Comparison of ENCODE assay signal across 9 cellular contexts in the genomic region with DNA sequence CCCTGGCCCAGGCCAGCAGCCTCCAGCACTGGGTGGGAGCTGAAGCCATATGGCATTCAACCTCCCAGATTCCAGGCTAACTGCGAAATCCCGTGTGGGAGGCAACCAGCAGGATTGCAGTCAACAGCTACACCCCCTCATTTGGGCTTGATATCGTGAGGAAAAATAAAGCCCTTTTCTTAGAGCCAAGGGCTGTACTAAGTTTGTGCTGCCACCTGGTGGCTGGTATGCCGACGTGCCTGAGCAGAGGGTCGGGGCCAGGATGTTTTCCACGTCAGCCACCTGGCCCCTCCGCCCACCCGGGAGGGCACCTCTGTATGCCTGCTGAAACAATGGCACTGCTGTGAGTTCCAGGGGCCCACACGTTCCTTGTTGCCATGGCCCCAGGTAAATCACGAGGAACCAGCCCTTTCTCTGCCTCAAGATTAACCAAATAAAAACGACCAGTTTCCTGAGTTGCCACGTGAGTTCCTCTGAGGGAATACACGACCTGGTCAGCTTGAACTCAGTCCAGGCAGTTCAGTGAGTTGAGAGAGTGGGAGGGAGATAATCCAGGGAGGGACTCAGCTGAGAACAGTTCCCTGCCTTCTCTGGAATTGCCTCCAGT. TPM values are rescaled to one million over a fixed set of nuclear protein-coding genes. Genes with fewer than 3 reads are reported as not detected.
A peak's percentile ranks its signal among the peaks of the same experiment; 100 is the strongest.
DNase-seq lines count a peak whose midpoint lies in the region; ATAC-seq and TF ChIP-seq lines count a peak whose summit lies in the region.
"Had no signal": no experiment of that assay in that cellular context is flagged by ENCODE, and none has a peak within 500 bp of the region (broad histone marks: within the 10 kb centered on the region; RNA-seq: fewer than 3 reads in every experiment).

No MANE protein-coding gene starts in this region.

- H3K36me3 Mint-ChIP-seq in immature natural killer cell, result no peaks in the 10 kb centered on the region

- peak overlapping the region; percentile 69 for H3K27ac ChIP-seq in VCaP
- H3K27ac ChIP-seq: epithelial cell of prostate had no signal

- in situ Hi-C loops in T47D (cut with HindIII; ENCODE audit: low pct_unique_long_range_greater_than_20kb, low sequenced_read_pairs), result no loop called here

- H3K9me3 Mint-ChIP-seq in immature natural killer cell, result no peaks in the 10 kb centered on the region

- peaks cover 0 to 9% (median 9%) of the 10 kb centered on the region in 3 donors for H3K27me3 Mint-ChIP-seq in immature natural killer cell (ENCODE audit: low read depth in 3 of 3)

- no peak overlapping the region for H3K4me3 ChIP-seq in LNCaP clone FGC (ENCODE audit: low read depth, low read length)

- H3K4me3 Mint-ChIP-seq in immature natural killer cell, result no peak overlapping the region

- H3K4me1 Mint-ChIP-seq in immature natural killer cell, result peaks cover 0 to 3% of the 10 kb centered on the region in 2 donors

- DNase-seq in Daoy (ENCODE audit: low read depth), result peak; percentile 75
- DNase-seq in LNCaP clone FGC (ENCODE audit: low read depth), result peak; percentile 28
- DNase-seq in T47D (ENCODE audit: low read depth in 1 of 2, low spot score in 1 of 2), result peak; percentile 81
- DNase-seq in immature natural killer cell, result peak; percentile 18 to 40 (median 38)
- peak; percentile 24 to 62 (median 54) for DNase-seq in stimulated activated CD4-positive, alpha-beta T cell treated with anti-CD3 and anti-CD28 coated beads, Interleukin-12 subunit alpha, Interleukin-12 subunit beta, amount 100 ng/mL, for 48 hours (ENCODE audit: low read depth in 2 of 3, low spot score in 1 of 3)

- TF ChIP-seq CTCF in LNCaP clone FGC (IDR thresholded peaks at IDR 0.05; ENCODE audit: control insufficient read depth, extremely low read depth, insufficient read depth) (peak; percentile 86), VCaP (conservative IDR thresholded peaks at IDR 0.05) (peak; percentile 99)

- no peak overlapping the region for H3K27ac Mint-ChIP-seq in immature natural killer cell

- ATAC-seq in GM21576 (IDR thresholded peaks at IDR 0.05; ENCODE audit: unreplicated experiment) (no peak), GM18511 (IDR thresholded peaks at IDR 0.05; ENCODE audit: unreplicated experiment) (no peak)

RNA-seq across cellular contexts. Expression of gene TMEM98, which starts 9.0 kb away (rescaled TPM):
- total RNA-seq in Daoy (2014; rRNA removed; shearing (Covaris generic)), result 57.9 and 67.3 TPM in 2 replicates
- polyA plus RNA-seq in immature natural killer cell, result not detected

RNA-seq across cellular contexts. Expression of gene SPACA3, which starts 54.6 kb away (rescaled TPM):
- total RNA-seq in Daoy (2014; rRNA removed; shearing (Covaris generic)), result not detected in 2 replicates
- polyA plus RNA-seq in immature natural killer cell, result not detected

Comparison
In these comparisons a context has a peak if more than half of its experiments do, and no peak if none do; other contexts are left out.
1. DNase-seq: peak in every context shown above with its lines; median percentile 81 in T47D; 75 in Daoy; 54 in stimulated activated CD4-positive, alpha-beta T cell treated with anti-CD3 and anti-CD28 coated beads, Interleukin-12 subunit alpha, Interleukin-12 subunit beta, amount 100 ng/mL, for 48 hours; 38 in immature natural killer cell; 28 in LNCaP clone FGC.